15 cellular contexts compared by ENCODE assay signal in genomic region chr17:12974319-12974661, GRCh38. TPM values are rescaled to one million over a fixed set of nuclear protein-coding genes. Genes with fewer than 3 reads are reported as not detected.
DNase-seq lines count a peak whose midpoint lies in the region; ATAC-seq and TF ChIP-seq lines count a peak whose summit lies in the region.
"Had no signal": no experiment of that assay in that cellular context is flagged by ENCODE, and none has a peak within 500 bp of the region (broad histone marks: within the 10 kb centered on the region; RNA-seq: fewer than 3 reads in every experiment).

No MANE protein-coding gene starts in this region.

- H3K36me3 ChIP-seq in osteoblast (ENCODE audit: insufficient read depth, low read length), result no peaks in the 10 kb centered on the region

- no peak for ATAC-seq in natural killer cell
- no peak for ATAC-seq in natural killer cell treated with Interleukin-12 subunit alpha and Interleukin-12 subunit beta and Interleukin-15 and Interleukin-18, amount 100 ng/mL, for 72 hours
- ATAC-seq in HG03097 (IDR thresholded peaks at IDR 0.05; ENCODE audit: low FRiP score, unreplicated experiment), result no peak

- H3K27ac ChIP-seq in osteoblast (ENCODE audit: low read depth, low read length), result no peak overlapping the region

- H3K4me1 Mint-ChIP-seq in natural killer cell, result no peaks in the 10 kb centered on the region
- peaks cover 0 to 3% of the 10 kb centered on the region in 2 donors for H3K4me1 Mint-ChIP-seq in natural killer cell treated with Interleukin-12 subunit alpha and Interleukin-12 subunit beta and Interleukin-15 and Interleukin-18, amount 100 ng/mL, for 72 hours (ENCODE audit: low read depth in 2 of 2)
- H3K4me1 Mint-ChIP-seq: activated naive CD8-positive, alpha-beta T cell treated with anti-CD3 and anti-CD28 coated beads, Interleukin-2, amount 10 ng/mL, durations not matched to agents 7 days and 5 days had no signal

- DNase-seq in natural killer cell, result no peak
- no peak for DNase-seq in natural killer cell treated with Interleukin-12 subunit alpha and Interleukin-12 subunit beta and Interleukin-15 and Interleukin-18, amount 100 ng/mL, for 72 hours (ENCODE audit: low spot score)
- DNase-seq in foreskin fibroblast, result peak in 1 of 2 donors; percentile 14
- no peak for DNase-seq in osteoblast (ENCODE audit: insufficient read length, low spot score, missing footprints)
- DNase-seq in HuH-7 (ENCODE audit: low spot score), result no peak
- no peak for DNase-seq in dermis blood vessel endothelial cell
- DNase-seq in SKM-1 treated with dmso at 0.1 percent for 144 hours (lab: John Stamatoyannopoulos, UW; ENCODE audit: unreplicated experiment), result no peak
- DNase-seq: activated CD8-positive, alpha-beta memory T cell treated with anti-CD3 and anti-CD28 coated beads for 24 hours; activated naive CD8-positive, alpha-beta T cell treated with anti-CD3 and anti-CD28 coated beads, Interleukin-2, amount 10 ng/mL, durations not matched to agents 7 days and 5 days; NCI-H1436 treated with DMSO at 0.1 percent for 48 hours; stimulated activated CD4-positive, alpha-beta T cell treated with anti-CD3 and anti-CD28 coated beads, Interleukin-12 subunit alpha, Interleukin-12 subunit beta, amount 100 ng/mL, for 4 hours; stimulated activated CD8-positive, alpha-beta memory T cell treated with anti-CD3 and anti-CD28 coated beads, Interleukin-4, amount 100 ng/mL, for 48 hours had no signal

- peak overlapping the region; percentile 20 to 27 for H3K4me3 ChIP-seq in foreskin fibroblast (ENCODE audit: low read depth in 1 of 2, low read length in 2 of 2)
- H3K4me3 ChIP-seq in osteoblast (ENCODE audit: insufficient read depth, low read length), result peak overlapping the region; percentile 70
- H3K4me3 ChIP-seq: lung had no signal

- H3K27me3 ChIP-seq in osteoblast (ENCODE audit: insufficient read depth, low read length), result no peaks in the 10 kb centered on the region

- H2AFZ ChIP-seq in osteoblast (ENCODE audit: low read length), result peak overlapping the region; percentile 85

- no peaks in the 10 kb centered on the region for H3K9me3 Mint-ChIP-seq in natural killer cell
- H3K9me3 Mint-ChIP-seq in natural killer cell treated with Interleukin-12 subunit alpha and Interleukin-12 subunit beta and Interleukin-15 and Interleukin-18, amount 100 ng/mL, for 72 hours, result no peaks in the 10 kb centered on the region
- H3K9me3 Mint-ChIP-seq: activated naive CD8-positive, alpha-beta T cell treated with anti-CD3 and anti-CD28 coated beads, Interleukin-2, amount 10 ng/mL, durations not matched to agents 7 days and 5 days; T-helper 1 cell treated with Interleukin-12 subunit alpha and Interleukin-12 subunit beta and Interleukin-4 antibody, amounts not matched to agents 30 μg/mL and 1 μg/mL, for 36 hours had no signal

- intact Hi-C loops in natural killer cell (cut with micrococcal nuclease), result no loop called here

- peaks cover 4% of the 10 kb centered on the region for H3K4me1 ChIP-seq in osteoblast (ENCODE audit: insufficient read depth, low read length)

- peaks cover 24 to 35% of the 10 kb centered on the region in 2 donors for H3K27me3 Mint-ChIP-seq in natural killer cell (ENCODE audit: low read depth in 2 of 2)
- peaks cover 21 to 25% of the 10 kb centered on the region in 2 donors for H3K27me3 Mint-ChIP-seq in natural killer cell treated with Interleukin-12 subunit alpha and Interleukin-12 subunit beta and Interleukin-15 and Interleukin-18, amount 100 ng/mL, for 72 hours

- peak overlapping the region; percentile 82 for H3K4me2 ChIP-seq in osteoblast (ENCODE audit: insufficient read depth, low read length)

- no peaks in the 10 kb centered on the region for H4K20me1 ChIP-seq in osteoblast (ENCODE audit: insufficient read depth, low read length)

- H3K79me2 ChIP-seq in osteoblast (ENCODE audit: insufficient read depth, low read length), result no peaks in the 10 kb centered on the region

- TF ChIP-seq CTCF in natural killer cell (IDR thresholded peaks at IDR 0.05), result no peak
- no peak for TF ChIP-seq CTCF in foreskin fibroblast (IDR thresholded peaks at IDR 0.05; ENCODE audit: low read depth, low read length)
- no peak for TF ChIP-seq CTCF in osteoblast (IDR thresholded peaks at IDR 0.05; ENCODE audit: extremely low read depth, low read depth, low read length)

- H3K4me3 Mint-ChIP-seq in natural killer cell, result peak overlapping the region; percentile 6
- H3K4me3 Mint-ChIP-seq in natural killer cell treated with Interleukin-12 subunit alpha and Interleukin-12 subunit beta and Interleukin-15 and Interleukin-18, amount 100 ng/mL, for 72 hours, result no peak overlapping the region
- H3K4me3 Mint-ChIP-seq: activated naive CD8-positive, alpha-beta T cell treated with anti-CD3 and anti-CD28 coated beads, Interleukin-2, amount 10 ng/mL, durations not matched to agents 7 days and 5 days; T-helper 1 cell treated with Interleukin-12 subunit alpha and Interleukin-12 subunit beta and Interleukin-4 antibody, amounts not matched to agents 30 μg/mL and 1 μg/mL, for 36 hours had no signal

- no peaks in the 10 kb centered on the region for H3K36me3 Mint-ChIP-seq in natural killer cell
- H3K36me3 Mint-ChIP-seq in natural killer cell treated with Interleukin-12 subunit alpha and Interleukin-12 subunit beta and Interleukin-15 and Interleukin-18, amount 100 ng/mL, for 72 hours, result no peaks in the 10 kb centered on the region
- H3K36me3 Mint-ChIP-seq: activated naive CD8-positive, alpha-beta T cell treated with anti-CD3 and anti-CD28 coated beads, Interleukin-2, amount 10 ng/mL, durations not matched to agents 7 days and 5 days had no signal

- no peak overlapping the region for H3K27ac Mint-ChIP-seq in natural killer cell
- H3K27ac Mint-ChIP-seq in natural killer cell treated with Interleukin-12 subunit alpha and Interleukin-12 subunit beta and Interleukin-15 and Interleukin-18, amount 100 ng/mL, for 72 hours, result no peak overlapping the region
- H3K27ac Mint-ChIP-seq: activated naive CD8-positive, alpha-beta T cell treated with anti-CD3 and anti-CD28 coated beads, Interleukin-2, amount 10 ng/mL, durations not matched to agents 7 days and 5 days; T-helper 1 cell treated with Interleukin-12 subunit alpha and Interleukin-12 subunit beta and Interleukin-4 antibody, amounts not matched to agents 30 μg/mL and 1 μg/mL, for 36 hours had no signal

- no peaks in the 10 kb centered on the region for H3K9me3 ChIP-seq in osteoblast (ENCODE audit: low read depth, low read length)

RNA-seq across cellular contexts. Expression of gene ELAC2, which starts 43.5 kb away (rescaled TPM):
- 10 to 100 TPM; 65.5 to 84.2 (median 83.4) TPM for total RNA-seq in natural killer cell
- 100 to 1,000 TPM in 1 of 2 donors, 10 to 100 TPM in 1; 65.5 to 146 TPM for total RNA-seq in natural killer cell treated with Interleukin-12 subunit alpha and Interleukin-12 subunit beta and Interleukin-15 and Interleukin-18, amount 100 ng/mL, for 72 hours
- 41.6 and 43.9 TPM in 2 replicates for total RNA-seq in osteoblast
- 73.0 and 109 TPM in 2 replicates for total RNA-seq in dermis blood vessel endothelial cell
